14 cellular contexts compared by ENCODE assay signal in genomic region chr13:91056746-91057145, GRCh38.
A peak's percentile ranks its signal among the peaks of the same experiment; 100 is the strongest.
DNase-seq lines count a peak whose midpoint lies in the region; ATAC-seq and TF ChIP-seq lines count a peak whose summit lies in the region.
"Had no signal": no experiment of that assay in that cellular context is flagged by ENCODE, and none has a peak within 500 bp of the region (broad histone marks: within the 10 kb centered on the region; RNA-seq: fewer than 3 reads in every experiment).

No MANE protein-coding gene starts in this region.

- intact Hi-C loops in tibial artery (cut with DNase I; ENCODE audit: low total_unique reads), result no loop called here

- ATAC-seq in GM19324 (IDR thresholded peaks at IDR 0.05; ENCODE audit: low FRiP score, unreplicated experiment) (peak; percentile 81), HG02678 (IDR thresholded peaks at IDR 0.05; ENCODE audit: unreplicated experiment) (peak; percentile 85), HG03354 (IDR thresholded peaks at IDR 0.05; ENCODE audit: poor library complexity, severe bottlenecking, unreplicated experiment) (peak; percentile 91)

- peaks cover 2% of the 10 kb centered on the region for H3K27me3 Mint-ChIP-seq in nephron progenitor cell (ENCODE audit: low read depth, poor library complexity)
- H3K27me3 Mint-ChIP-seq: activated CD4-positive, alpha-beta T cell treated with anti-CD3 and anti-CD28 coated beads, Interleukin-2, amount 10 ng/mL, durations not matched to agents 7 days and 5 days had no signal

- H3K9me3 ChIP-seq in tibial artery, result peaks cover 0 to 5% (median 0%) of the 10 kb centered on the region in 3 donors
- H3K9me3 ChIP-seq: suprapubic skin had no signal

- peaks cover 14% of the 10 kb centered on the region for H3K9me3 Mint-ChIP-seq in nephron progenitor cell

- H3K4me3 Mint-ChIP-seq in nephron progenitor cell, result no peak overlapping the region
- H3K4me3 Mint-ChIP-seq: activated CD4-positive, alpha-beta T cell treated with anti-CD3 and anti-CD28 coated beads, Interleukin-2, amount 10 ng/mL, durations not matched to agents 7 days and 5 days had no signal

- H3K27ac ChIP-seq in tibial artery, result no peak overlapping the region
- H3K27ac ChIP-seq: suprapubic skin had no signal

- H3K4me3 ChIP-seq in tibial artery, result no peak overlapping the region
- H3K4me3 ChIP-seq: suprapubic skin had no signal

- H3K36me3 ChIP-seq in tibial artery, result no peaks in the 10 kb centered on the region
- H3K36me3 ChIP-seq: suprapubic skin had no signal

- TF ChIP-seq CTCF in GM10266 (IDR thresholded peaks at IDR 0.05; ENCODE audit: control insufficient read depth, insufficient read depth, low read depth, missing control alignments) (no peak), tibial artery (IDR thresholded peaks at IDR 0.05) (no peak), nephron progenitor cell (IDR thresholded peaks at IDR 0.05) (no peak)

- H3K4me1 Mint-ChIP-seq in nephron progenitor cell, result peaks cover 4% of the 10 kb centered on the region
- H3K4me1 Mint-ChIP-seq: activated CD4-positive, alpha-beta T cell treated with anti-CD3 and anti-CD28 coated beads, Interleukin-2, amount 10 ng/mL, durations not matched to agents 7 days and 5 days had no signal

- H3K27ac Mint-ChIP-seq in nephron progenitor cell, result no peak overlapping the region
- H3K27ac Mint-ChIP-seq: activated CD4-positive, alpha-beta T cell treated with anti-CD3 and anti-CD28 coated beads, Interleukin-2, amount 10 ng/mL, durations not matched to agents 7 days and 5 days had no signal

- DNase-seq in GM10266 (ENCODE audit: extremely low spot score), result peak; percentile 12
- DNase-seq in NCI-H2196 (lab: John Stamatoyannopoulos, UW; ENCODE audit: unreplicated experiment), result no peak
- DNase-seq in tibial artery, result no peak
- no peak for DNase-seq in mucosa of gallbladder (ENCODE audit: low spot score)
- DNase-seq in nephron progenitor cell, result no peak
- DNase-seq: activated CD4-positive, alpha-beta T cell treated with anti-CD3 and anti-CD28 coated beads, Interleukin-2, amount 10 ng/mL, durations not matched to agents 7 days and 5 days; activated naive CD4-positive, alpha-beta T cell treated with anti-CD3 and anti-CD28 coated beads, Interleukin-2, amount 50 U/mL, for 16 hours; NCI-H146; NK-92 treated with Interleukin-12 subunit alpha and Interleukin-12 subunit beta, amount 100 ng/mL, for 24 hours; stimulated activated CD4-positive, alpha-beta T cell treated with anti-CD3 and anti-CD28 coated beads, Interleukin-4, amount 100 ng/mL, for 24 hours had no signal

- no peaks in the 10 kb centered on the region for H3K27me3 ChIP-seq in tibial artery
- H3K27me3 ChIP-seq: suprapubic skin had no signal

- H3K4me1 ChIP-seq in tibial artery, result no peaks in the 10 kb centered on the region
- H3K4me1 ChIP-seq: suprapubic skin had no signal

- H3K36me3 Mint-ChIP-seq in nephron progenitor cell (ENCODE audit: low read depth), result no peaks in the 10 kb centered on the region
